1 cellular context compared by ENCODE assay signal in the genomic region with DNA sequence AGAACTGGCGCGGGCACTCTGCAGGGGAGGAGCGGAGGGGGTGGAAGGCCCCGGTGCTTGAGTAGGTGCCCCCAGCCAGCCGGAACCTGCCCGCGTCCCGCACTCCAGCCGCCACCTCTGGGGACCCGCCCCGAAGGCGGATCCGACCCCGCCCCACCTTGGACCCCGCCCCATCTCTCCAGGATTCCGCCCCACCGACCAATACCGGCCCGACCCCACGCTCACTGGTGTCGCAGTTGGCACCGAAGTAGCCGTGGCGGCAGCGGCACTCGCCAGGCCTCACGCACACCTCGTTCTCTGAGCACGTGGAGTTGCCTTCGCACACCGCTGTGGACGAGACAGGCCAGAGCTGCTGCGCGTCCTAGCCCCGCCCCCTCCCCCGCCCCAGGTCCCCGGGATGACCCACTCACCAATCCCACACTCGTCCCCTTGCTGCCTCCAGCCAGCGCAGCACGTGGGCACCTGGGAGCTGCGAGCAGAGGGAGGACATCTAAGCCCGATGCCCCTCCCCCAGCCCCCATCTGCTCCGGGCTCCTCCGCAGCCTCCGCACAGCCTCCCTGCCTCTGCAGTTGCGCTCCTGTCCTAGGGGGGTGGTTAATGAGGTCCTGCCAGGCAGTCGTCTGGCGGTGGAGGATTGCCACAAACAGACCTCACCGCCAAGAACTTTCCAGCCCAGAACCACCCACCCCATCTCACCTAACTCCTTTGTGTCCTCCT.
TF ChIP-seq lines count a peak whose summit lies in the region.

No MANE protein-coding gene starts in this region.

TF ChIP-seq in WTC11, 78 proteins besides CTCF, POLR2A, EP300 and RAD21 (continued from another document):
- TF ChIP-seq, protein P1, sequence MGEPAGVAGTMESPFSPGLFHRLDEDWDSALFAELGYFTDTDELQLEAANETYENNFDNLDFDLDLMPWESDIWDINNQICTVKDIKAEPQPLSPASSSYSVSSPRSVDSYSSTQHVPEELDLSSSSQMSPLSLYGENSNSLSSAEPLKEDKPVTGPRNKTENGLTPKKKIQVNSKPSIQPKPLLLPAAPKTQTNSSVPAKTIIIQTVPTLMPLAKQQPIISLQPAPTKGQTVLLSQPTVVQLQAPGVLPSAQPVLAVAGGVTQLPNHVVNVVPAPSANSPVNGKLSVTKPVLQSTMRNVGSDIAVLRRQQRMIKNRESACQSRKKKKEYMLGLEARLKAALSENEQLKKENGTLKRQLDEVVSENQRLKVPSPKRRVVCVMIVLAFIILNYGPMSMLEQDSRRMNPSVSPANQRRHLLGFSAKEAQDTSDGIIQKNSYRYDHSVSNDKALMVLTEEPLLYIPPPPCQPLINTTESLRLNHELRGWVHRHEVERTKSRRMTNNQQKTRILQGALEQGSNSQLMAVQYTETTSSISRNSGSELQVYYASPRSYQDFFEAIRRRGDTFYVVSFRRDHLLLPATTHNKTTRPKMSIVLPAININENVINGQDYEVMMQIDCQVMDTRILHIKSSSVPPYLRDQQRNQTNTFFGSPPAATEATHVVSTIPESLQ (CRISPR knock-in tag; IDR thresholded peaks at IDR 0.05), result no peak
- TF ChIP-seq SP1 (CRISPR knock-in tag; conservative IDR thresholded peaks at IDR 0.05), result peak; percentile 40; the same call in 1 of the 2 replicates
- no peak for TF ChIP-seq ELF4 (CRISPR knock-in tag; IDR thresholded peaks at IDR 0.05; ENCODE audit: low read depth)
- TF ChIP-seq, protein P2, sequence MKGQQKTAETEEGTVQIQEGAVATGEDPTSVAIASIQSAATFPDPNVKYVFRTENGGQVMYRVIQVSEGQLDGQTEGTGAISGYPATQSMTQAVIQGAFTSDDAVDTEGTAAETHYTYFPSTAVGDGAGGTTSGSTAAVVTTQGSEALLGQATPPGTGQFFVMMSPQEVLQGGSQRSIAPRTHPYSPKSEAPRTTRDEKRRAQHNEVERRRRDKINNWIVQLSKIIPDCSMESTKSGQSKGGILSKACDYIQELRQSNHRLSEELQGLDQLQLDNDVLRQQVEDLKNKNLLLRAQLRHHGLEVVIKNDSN (CRISPR knock-in tag; IDR thresholded peaks at IDR 0.05), result no peak
- TF ChIP-seq ETV6 (CRISPR knock-in tag; IDR thresholded peaks at IDR 0.05), result no peak
- no peak for TF ChIP-seq TP53 (CRISPR knock-in tag; IDR thresholded peaks at IDR 0.05)
- TF ChIP-seq MXD4 (CRISPR knock-in tag; IDR thresholded peaks at IDR 0.05; ENCODE audit: borderline replicate concordance), result no peak
